ENCODE assay signal across 11 cellular contexts in genomic region chr17:59378621-59379194, GRCh38. TPM values are rescaled to one million over a fixed set of nuclear protein-coding genes. Genes with fewer than 3 reads are reported as not detected.
DNase-seq lines count a peak whose midpoint lies in the region; ATAC-seq and TF ChIP-seq lines count a peak whose summit lies in the region.
"Had no signal": no experiment of that assay in that cellular context is flagged by ENCODE, and none has a peak within 500 bp of the region (broad histone marks: within the 10 kb centered on the region; RNA-seq: fewer than 3 reads in every experiment).

No MANE protein-coding gene starts in this region.

- H3K4me1 ChIP-seq in RWPE2 (ENCODE audit: insufficient read depth, poor library complexity, severe bottlenecking) (no peaks in the 10 kb centered on the region), fibroblast of lung (ENCODE audit: control insufficient read depth, extremely low read depth, insufficient read depth, low read length) (peaks cover 4% of the 10 kb centered on the region), PC-9 (replicated peaks; ENCODE audit: insufficient read depth) (no peaks in the 10 kb centered on the region)
- H3K4me1 ChIP-seq: foreskin keratinocyte had no signal

- intact Hi-C loops in PC-9 (cut with micrococcal nuclease; ENCODE audit: unreplicated experiment): no loop called here

- no peaks in the 10 kb centered on the region for H3K9me2 ChIP-seq in PC-9 (ENCODE audit: insufficient read depth)

- POLR2A ChIA-PET in PC-9 (lab: Charles Lee; ENCODE audit: unreplicated experiment): interaction anchor here (0.8 kb wide), 1 partner anchor 49 kb away, joined by 5 read pairs; no protein-coding TSS in a partner anchor

- peak; percentile 29; the same call in 1 of the 3 replicates for ATAC-seq in RWPE2 (ENCODE audit: low read depth)
- no peak for ATAC-seq in HG02885 (IDR thresholded peaks at IDR 0.05; ENCODE audit: poor library complexity, unreplicated experiment)
- ATAC-seq in stimulated activated naive CD8-positive, alpha-beta T cell treated with anti-CD3 and anti-CD28 coated beads, Interleukin-15, amount 100 ng/mL, for 72 hours: no peak
- ATAC-seq: foreskin keratinocyte, sciatic nerve had no signal

- H3K4me3 ChIP-seq in RWPE2 (ENCODE audit: severe bottlenecking): no peak overlapping the region
- H3K4me3 ChIP-seq in fibroblast of lung (replicated peaks in 1 of 4; ENCODE audit: control extremely low read depth in 1 of 4, insufficient read depth in 1 of 4, low read depth in 3 of 4, low read length in 4 of 4): no peak overlapping the region
- no peak overlapping the region for H3K4me3 ChIP-seq in PC-9
- H3K4me3 ChIP-seq: BLaER1 had no signal

- H4K20me1 ChIP-seq in fibroblast of lung (ENCODE audit: control insufficient read depth, extremely low read depth, insufficient read depth, low read length) (no peaks in the 10 kb centered on the region), PC-9 (ENCODE audit: insufficient read depth) (no peaks in the 10 kb centered on the region)
- H4K20me1 ChIP-seq: BLaER1 had no signal

- H3K4me3 Mint-ChIP-seq in nephron: peak overlapping the region in 1 of 3 experiments; percentile 1
- H3K4me3 Mint-ChIP-seq in stimulated activated naive CD8-positive, alpha-beta T cell treated with anti-CD3 and anti-CD28 coated beads, Interleukin-15, amount 100 ng/mL, for 72 hours: no peak overlapping the region

- H3K27ac ChIP-seq in RWPE2 (ENCODE audit: poor library complexity, severe bottlenecking): no peak overlapping the region
- H3K27ac ChIP-seq in fibroblast of lung (ENCODE audit: insufficient read depth, low read length): no peak overlapping the region
- H3K27ac ChIP-seq in PC-9: no peak overlapping the region
- H3K27ac ChIP-seq: BLaER1, foreskin keratinocyte had no signal

- H3K4me2 ChIP-seq in fibroblast of lung (ENCODE audit: extremely low read depth, insufficient read depth, low read length) (no peak overlapping the region), PC-9 (no peak overlapping the region)
- H3K4me2 ChIP-seq: BLaER1 had no signal

- H3K9me3 ChIP-seq in RWPE2 (ENCODE audit: severe bottlenecking) (no peaks in the 10 kb centered on the region), fibroblast of lung (ENCODE audit: control insufficient read depth, insufficient read depth, low read depth, low read length) (no peaks in the 10 kb centered on the region), PC-9 (ENCODE audit: insufficient read depth, low read depth) (no peaks in the 10 kb centered on the region)
- H3K9me3 ChIP-seq: BLaER1 had no signal

- DNase-seq in A172 (ENCODE audit: low spot score): peak; percentile 58
- no peak for DNase-seq in RWPE2 (ENCODE audit: low spot score)
- DNase-seq in fibroblast of lung (ENCODE audit: low read depth in 2 of 2): peak; percentile 54 to 93
- DNase-seq in PC-9: no peak
- DNase-seq in GDM1 (lab: John Stamatoyannopoulos, UW): no peak
- no peak for DNase-seq in stimulated activated naive CD8-positive, alpha-beta T cell treated with anti-CD3 and anti-CD28 coated beads, Interleukin-15, amount 100 ng/mL, for 72 hours

- no peaks in the 10 kb centered on the region for H3K36me3 ChIP-seq in RWPE2 (ENCODE audit: low read depth)
- no peaks in the 10 kb centered on the region for H3K36me3 ChIP-seq in fibroblast of lung (ENCODE audit: control insufficient read depth, insufficient read depth, low read length)
- no peaks in the 10 kb centered on the region for H3K36me3 ChIP-seq in PC-9 (ENCODE audit: low read depth)
- H3K36me3 ChIP-seq: BLaER1 had no signal

- BruUV-seq in PC-9 (replicated peaks; lab: Mats Ljungman, UMichigan): no TSS peak

- no peaks in the 10 kb centered on the region; the same call in 1 of the 2 replicates for H3F3A ChIP-seq in PC-9 (ENCODE audit: insufficient read depth, low read depth)

- no peaks in the 10 kb centered on the region for H3K27me3 ChIP-seq in RWPE2 (ENCODE audit: insufficient read depth, poor library complexity, severe bottlenecking)
- H3K27me3 ChIP-seq in fibroblast of lung (ENCODE audit: control insufficient read depth, insufficient read depth, low read length): no peaks in the 10 kb centered on the region
- no peaks in the 10 kb centered on the region for H3K27me3 ChIP-seq in PC-9 (ENCODE audit: insufficient read depth, low read depth)
- H3K27me3 ChIP-seq: BLaER1 had no signal

- H3K4me1 Mint-ChIP-seq in nephron: peaks cover 36% of the 10 kb centered on the region
- H3K4me1 Mint-ChIP-seq in stimulated activated naive CD8-positive, alpha-beta T cell treated with anti-CD3 and anti-CD28 coated beads, Interleukin-15, amount 100 ng/mL, for 72 hours: peaks cover 64% of the 10 kb centered on the region

- CTCF ChIA-PET in PC-9 (lab: Charles Lee): no interaction called here

- no peak overlapping the region for H3K9ac ChIP-seq in fibroblast of lung (ENCODE audit: insufficient read depth, low read length)
- H3K9ac ChIP-seq: BLaER1 had no signal

- H3K27ac Mint-ChIP-seq in nephron: peak overlapping the region; percentile 66 to 92 (median 88)
- no peak overlapping the region for H3K27ac Mint-ChIP-seq in stimulated activated naive CD8-positive, alpha-beta T cell treated with anti-CD3 and anti-CD28 coated beads, Interleukin-15, amount 100 ng/mL, for 72 hours

- H2AFZ ChIP-seq in fibroblast of lung (ENCODE audit: low read length) (no peak overlapping the region), PC-9 (no peak overlapping the region)

- H3K9me3 Mint-ChIP-seq in nephron: no peaks in the 10 kb centered on the region
- no peaks in the 10 kb centered on the region for H3K9me3 Mint-ChIP-seq in stimulated activated naive CD8-positive, alpha-beta T cell treated with anti-CD3 and anti-CD28 coated beads, Interleukin-15, amount 100 ng/mL, for 72 hours

- TF ChIP-seq CTCF in RWPE2 (IDR thresholded peaks at IDR 0.05; ENCODE audit: poor library complexity, severe bottlenecking): no peak
- TF ChIP-seq CTCF in fibroblast of lung (conservative IDR thresholded peaks at IDR 0.05 in 1 of 2, IDR thresholded peaks at IDR 0.05 in 1 of 2; ENCODE audit: low read depth in 1 of 2, low read length in 2 of 2): no peak
- no peak for TF ChIP-seq CTCF in nephron (IDR thresholded peaks at IDR 0.05; ENCODE audit: unreplicated experiment in 3 of 3)
- no peak for TF ChIP-seq CTCF in PC-9 (conservative IDR thresholded peaks at IDR 0.05)

- H3K27me3 Mint-ChIP-seq in nephron (ENCODE audit: low read depth): no peaks in the 10 kb centered on the region
- no peaks in the 10 kb centered on the region for H3K27me3 Mint-ChIP-seq in stimulated activated naive CD8-positive, alpha-beta T cell treated with anti-CD3 and anti-CD28 coated beads, Interleukin-15, amount 100 ng/mL, for 72 hours

- H3K36me3 Mint-ChIP-seq in nephron (ENCODE audit: low read depth): peaks cover 6% of the 10 kb centered on the region

- H3K79me2 ChIP-seq in fibroblast of lung (ENCODE audit: control insufficient read depth, insufficient read depth, low read length) (no peaks in the 10 kb centered on the region), PC-9 (ENCODE audit: low read depth) (no peaks in the 10 kb centered on the region)

RNA-seq across cellular contexts. Expression of gene YPEL2, which starts 47.3 kb away (rescaled TPM):
- 0.38 and 1.2 TPM in 2 replicates for total RNA-seq in A172 (2014; rRNA removed; shearing (Covaris generic))
- total RNA-seq in fibroblast of lung: 7.8 and 8.0 TPM in 2 replicates
- polyA plus RNA-seq in fibroblast of lung: 2.5 and 4.8 TPM in 2 replicates
- polyA plus RNA-seq in fibroblast of lung (2012): 1.5 and 3.7 TPM in 2 replicates
- polyA minus RNA-seq in fibroblast of lung (ENCODE audit: low replicate concordance): 1.1 and 2.9 TPM in 2 replicates
- 11.6 and 12.9 TPM in 2 replicates for total RNA-seq in PC-9 (2021)

Comparison
In these comparisons a context has a peak if more than half of its experiments do, and no peak if none do; other contexts are left out.
1. DNase-seq: peak in A172 (single experiment) and fibroblast of lung (2 of 2); none in RWPE2 (single experiment), PC-9 (0 of 2), GDM1 (single experiment) and stimulated activated naive CD8-positive, alpha-beta T cell treated with anti-CD3 and anti-CD28 coated beads, Interleukin-15, amount 100 ng/mL, for 72 hours (0 of 2).
2. H3K27ac Mint-ChIP-seq: peak in nephron (3 of 3); none in stimulated activated naive CD8-positive, alpha-beta T cell treated with anti-CD3 and anti-CD28 coated beads, Interleukin-15, amount 100 ng/mL, for 72 hours (0 of 2).